20 cellular contexts compared by ENCODE assay signal in the genomic region with DNA sequence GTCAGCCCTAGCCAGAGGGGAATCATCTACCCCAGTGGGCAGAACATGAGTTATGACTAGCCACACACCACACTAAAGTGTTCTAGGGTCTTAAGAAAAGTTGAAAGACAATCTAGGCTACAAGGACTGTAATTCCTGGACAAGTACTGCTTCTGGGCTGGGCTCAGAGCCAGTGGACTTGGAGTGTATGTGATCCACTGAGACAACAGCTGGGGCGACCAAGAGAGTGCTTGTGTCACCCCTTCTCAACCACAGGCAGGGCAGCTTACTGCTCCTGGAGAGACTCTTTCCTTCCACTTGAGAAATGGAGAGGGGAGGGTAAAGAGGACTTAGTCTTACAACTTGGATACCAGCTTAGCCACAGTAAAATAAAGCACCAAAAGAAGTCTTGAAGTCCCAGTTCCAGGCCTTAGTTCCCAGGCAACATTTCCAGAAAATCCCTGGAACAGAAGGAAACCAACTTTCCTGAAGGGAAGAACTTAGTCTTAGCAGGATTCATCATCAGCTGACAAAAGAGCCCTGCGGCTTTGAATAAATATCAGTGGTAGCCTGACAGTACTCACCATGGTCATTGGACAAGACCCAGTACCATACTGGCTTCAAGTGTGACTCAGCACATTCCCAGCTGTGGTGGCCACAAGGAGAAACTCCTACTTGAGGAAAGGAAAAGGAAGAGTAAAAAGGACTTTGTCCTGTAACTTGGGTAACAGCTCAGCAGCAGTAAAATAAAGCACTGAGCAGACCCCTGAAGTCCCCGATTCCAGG.
DNase-seq lines count a peak whose midpoint lies in the region; FAIRE-seq and TF ChIP-seq lines count a peak whose summit lies in the region.
"Had no signal": no experiment of that assay in that cellular context is flagged by ENCODE, and none has a peak within 500 bp of the region (broad histone marks: within the 10 kb centered on the region; RNA-seq: fewer than 3 reads in every experiment).

No MANE protein-coding gene starts in this region.

- intact Hi-C loops in kidney (cut with DNase I): no loop called here
- intact Hi-C loops in activated T-helper 1 cell treated with anti-CD3 and anti-CD28 coated beads, Interleukin-12 subunit alpha, Interleukin-12 subunit beta, Interleukin-2, Interleukin-4 antibody, amounts not matched to agents 30 ng/mL and 10 ng/mL and 1 ng/mL, durations not matched to agents 14 hours and 24 hours and 36 hours (cut with micrococcal nuclease): no loop called here

- no peak overlapping the region for H3K9ac ChIP-seq in kidney (ENCODE audit: low read length in 2 of 2)
- H3K9ac ChIP-seq: SK-N-SH had no signal

- H3K36me3 Mint-ChIP-seq in activated T-helper 1 cell treated with anti-CD3 and anti-CD28 coated beads, Interleukin-12 subunit alpha, Interleukin-12 subunit beta, Interleukin-2, Interleukin-4 antibody, amounts not matched to agents 30 ng/mL and 10 ng/mL and 1 ng/mL, durations not matched to agents 14 hours and 24 hours and 36 hours (ENCODE audit: low read depth): no peaks in the 10 kb centered on the region
- H3K36me3 Mint-ChIP-seq: CD4-positive, alpha-beta memory T cell had no signal

- H3K4me3 ChIP-seq in astrocyte of the spinal cord (ENCODE audit: low read depth, low read length) (no peak overlapping the region), kidney (ENCODE audit: low read length in 2 of 2) (no peak overlapping the region)
- H3K4me3 ChIP-seq: mucosa of descending colon, tibial nerve had no signal

- H3K27me3 Mint-ChIP-seq in activated T-helper 1 cell treated with anti-CD3 and anti-CD28 coated beads, Interleukin-12 subunit alpha, Interleukin-12 subunit beta, Interleukin-2, Interleukin-4 antibody, amounts not matched to agents 30 ng/mL and 10 ng/mL and 1 ng/mL, durations not matched to agents 14 hours and 24 hours and 36 hours (ENCODE audit: insufficient read depth): no peaks in the 10 kb centered on the region
- H3K27me3 Mint-ChIP-seq: activated CD4-positive, alpha-beta T cell treated with anti-CD3 and anti-CD28 coated beads for 36 hours; CD4-positive, alpha-beta memory T cell had no signal

- no peak overlapping the region for H3K27ac Mint-ChIP-seq in activated T-helper 1 cell treated with anti-CD3 and anti-CD28 coated beads, Interleukin-12 subunit alpha, Interleukin-12 subunit beta, Interleukin-2, Interleukin-4 antibody, amounts not matched to agents 30 ng/mL and 10 ng/mL and 1 ng/mL, durations not matched to agents 14 hours and 24 hours and 36 hours
- H3K27ac Mint-ChIP-seq: activated CD4-positive, alpha-beta T cell treated with anti-CD3 and anti-CD28 coated beads for 36 hours; CD4-positive, alpha-beta memory T cell had no signal

- no peak for TF ChIP-seq CTCF in astrocyte of the spinal cord (IDR thresholded peaks at IDR 0.05; ENCODE audit: low read depth, low read length)
- TF ChIP-seq CTCF in kidney (IDR thresholded peaks at IDR 0.05; ENCODE audit: borderline replicate concordance, extremely low read depth, insufficient read depth): no peak

- H3K36me3 ChIP-seq in kidney (ENCODE audit: control insufficient read depth in 1 of 2, insufficient read depth in 2 of 2, low read length in 2 of 2): no peaks in the 10 kb centered on the region
- H3K36me3 ChIP-seq: neutrophil, tibial nerve had no signal

- in situ Hi-C loops in astrocyte of the spinal cord (cut with HindIII; ENCODE audit: low sequenced_read_pairs): no loop called here

- H3K4me3 Mint-ChIP-seq in activated T-helper 1 cell treated with anti-CD3 and anti-CD28 coated beads, Interleukin-12 subunit alpha, Interleukin-12 subunit beta, Interleukin-2, Interleukin-4 antibody, amounts not matched to agents 30 ng/mL and 10 ng/mL and 1 ng/mL, durations not matched to agents 14 hours and 24 hours and 36 hours: no peak overlapping the region
- H3K4me3 Mint-ChIP-seq: activated CD4-positive, alpha-beta T cell treated with anti-CD3 and anti-CD28 coated beads for 36 hours; CD4-positive, alpha-beta memory T cell had no signal

- H3K27ac ChIP-seq in kidney (ENCODE audit: low read depth in 2 of 2, low read length in 2 of 2): no peak overlapping the region
- H3K27ac ChIP-seq: neutrophil, tibial nerve had no signal

- no peaks in the 10 kb centered on the region for H3K4me1 ChIP-seq in kidney (ENCODE audit: control insufficient read depth in 1 of 2, insufficient read depth in 1 of 2, low read depth in 1 of 2, low read length in 2 of 2)
- H3K4me1 ChIP-seq: tibial nerve had no signal

- DNase-seq in AG08396 (ENCODE audit: low spot score): peak; percentile 6
- peak; percentile 0 for DNase-seq in NCI-H460 (ENCODE audit: extremely low read depth, low read depth)
- peak; percentile 90 for DNase-seq in astrocyte of the spinal cord (ENCODE audit: low read depth, low spot score)
- DNase-seq in kidney: peak; percentile 16
- no peak for DNase-seq in NCI-H146 treated with DMSO at 0.1 percent for 48 hours (lab: John Stamatoyannopoulos, UW; ENCODE audit: unreplicated experiment)
- DNase-seq in activated T-helper 1 cell treated with anti-CD3 and anti-CD28 coated beads, Interleukin-12 subunit alpha, Interleukin-12 subunit beta, Interleukin-2, Interleukin-4 antibody, amounts not matched to agents 30 ng/mL and 10 ng/mL and 1 ng/mL, durations not matched to agents 14 hours and 24 hours and 36 hours (ENCODE audit: low spot score): no peak
- DNase-seq in GOT3 (lab: John Stamatoyannopoulos, UW): no peak
- DNase-seq in activated CD4-positive, alpha-beta T cell treated with anti-CD3 and anti-CD28 coated beads, Interleukin-2, amount 50 U/mL, for 48 hours: no peak
- DNase-seq: activated CD4-positive, alpha-beta T cell treated with anti-CD3 and anti-CD28 coated beads for 36 hours; CD4-positive, alpha-beta memory T cell; DND-41; effector memory CD4-positive, alpha-beta T cell; left colon; mucosa of descending colon; MV-4-11; NCI-H69; SK-N-SH; stimulated activated naive CD8-positive, alpha-beta T cell treated with anti-CD3 and anti-CD28 coated beads, Interleukin-15, Interleukin-2, amounts not matched to agents 100 U/mL and 50 U/mL, for 24 hours had no signal

- no peaks in the 10 kb centered on the region for H3K9me3 ChIP-seq in kidney (ENCODE audit: control insufficient read depth in 1 of 2, low read length in 2 of 2)
- H3K9me3 ChIP-seq: neutrophil, SK-N-SH had no signal

- no peaks in the 10 kb centered on the region for H3K4me1 Mint-ChIP-seq in activated T-helper 1 cell treated with anti-CD3 and anti-CD28 coated beads, Interleukin-12 subunit alpha, Interleukin-12 subunit beta, Interleukin-2, Interleukin-4 antibody, amounts not matched to agents 30 ng/mL and 10 ng/mL and 1 ng/mL, durations not matched to agents 14 hours and 24 hours and 36 hours (ENCODE audit: low read depth)
- H3K4me1 Mint-ChIP-seq: activated CD4-positive, alpha-beta T cell treated with anti-CD3 and anti-CD28 coated beads for 36 hours; CD4-positive, alpha-beta memory T cell had no signal

- peaks cover 9% of the 10 kb centered on the region for H3K9me3 Mint-ChIP-seq in activated T-helper 1 cell treated with anti-CD3 and anti-CD28 coated beads, Interleukin-12 subunit alpha, Interleukin-12 subunit beta, Interleukin-2, Interleukin-4 antibody, amounts not matched to agents 30 ng/mL and 10 ng/mL and 1 ng/mL, durations not matched to agents 14 hours and 24 hours and 36 hours

- no peak for FAIRE-seq in kidney (lab: Jason Lieb, UNC)

Comparison
In these comparisons a context has a peak if more than half of its experiments do, and no peak if none do; other contexts are left out.
1. DNase-seq: peak in AG08396 (single experiment), NCI-H460 (single experiment), astrocyte of the spinal cord (single experiment) and kidney (single experiment); none in NCI-H146 treated with DMSO at 0.1 percent for 48 hours (single experiment), activated T-helper 1 cell treated with anti-CD3 and anti-CD28 coated beads, Interleukin-12 subunit alpha, Interleukin-12 subunit beta, Interleukin-2, Interleukin-4 antibody, amounts not matched to agents 30 ng/mL and 10 ng/mL and 1 ng/mL, durations not matched to agents 14 hours and 24 hours and 36 hours (single experiment), GOT3 (single experiment) and activated CD4-positive, alpha-beta T cell treated with anti-CD3 and anti-CD28 coated beads, Interleukin-2, amount 50 U/mL, for 48 hours (0 of 2).